ENCODE assay signal across 8 cellular contexts in the genomic region with DNA sequence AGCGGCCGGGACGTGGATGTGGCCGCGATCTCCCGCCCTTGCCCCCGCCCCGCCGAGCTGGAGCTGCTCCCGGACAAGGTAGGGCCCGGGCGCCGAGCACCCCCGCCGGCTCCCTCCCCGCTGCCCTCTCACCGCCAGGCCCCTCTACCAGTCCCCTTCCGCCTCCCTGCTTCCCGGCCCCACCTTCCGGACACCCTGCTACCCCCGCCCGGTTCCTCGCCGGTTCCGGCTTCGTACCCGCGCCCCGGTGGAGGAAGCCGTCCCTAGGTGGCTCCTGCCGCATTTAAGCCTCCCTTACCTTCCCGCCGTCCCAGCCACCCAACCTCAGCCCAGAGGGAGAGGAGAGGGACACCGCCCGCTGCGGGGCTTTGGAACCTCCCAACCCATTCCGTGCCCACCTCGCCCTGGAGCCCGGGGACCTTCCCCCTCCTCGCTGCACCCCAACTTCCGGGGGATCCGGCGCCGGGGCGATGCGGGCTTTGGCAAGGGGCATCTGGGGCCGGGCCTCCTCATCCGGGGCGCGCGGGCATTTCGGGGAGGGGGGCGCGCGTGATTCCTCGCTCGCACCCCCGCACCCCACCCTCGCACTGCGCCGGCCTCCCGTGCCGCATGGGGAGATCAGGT. TPM values are rescaled to one million over a fixed set of nuclear protein-coding genes. Genes with fewer than 3 reads are reported as not detected.
DNase-seq lines count a peak whose midpoint lies in the region; ATAC-seq, FAIRE-seq and TF ChIP-seq lines count a peak whose summit lies in the region.

No MANE protein-coding gene starts in this region.

- H3K27ac ChIP-seq in 22Rv1 (peak overlapping the region; percentile 67), angular gyrus (ENCODE audit: low read depth, low read length) (peak overlapping the region; percentile 76), iPS-18a (ENCODE audit: low read length) (no peak overlapping the region), small intestine (ENCODE audit: low read depth in 1 of 2, low read length in 1 of 2) (peak overlapping the region; percentile 94 to 98)

- H3K4me1 ChIP-seq in iPS-18a (ENCODE audit: control insufficient read depth, low read depth, low read length) (peaks cover 16% of the 10 kb centered on the region), small intestine (ENCODE audit: control insufficient read depth in 2 of 2, insufficient read depth in 1 of 2, low read depth in 1 of 2, low read length in 1 of 2) (peaks cover 2 to 5% of the 10 kb centered on the region in 2 donors)

- no peaks in the 10 kb centered on the region for H3K27me3 ChIP-seq in iPS-18a (ENCODE audit: control insufficient read depth, insufficient read depth, low read length)
- no peaks in the 10 kb centered on the region for H3K27me3 ChIP-seq in small intestine (ENCODE audit: control insufficient read depth in 2 of 2, insufficient read depth in 2 of 2, low read length in 2 of 2)

- ATAC-seq in GM19023 (IDR thresholded peaks at IDR 0.05; ENCODE audit: unreplicated experiment) (peak; percentile 24), HG03196 (IDR thresholded peaks at IDR 0.05; ENCODE audit: unreplicated experiment) (peak; percentile 24)

- 0 to 1% (median 0%) methylated on average over 28 to 63 of the region's 63 CpGs for WGBS in small intestine, 3 donors

- H3K9me3 ChIP-seq in iPS-18a (ENCODE audit: control insufficient read depth, low read depth, low read length) (no peaks in the 10 kb centered on the region), small intestine (ENCODE audit: control insufficient read depth, low read depth) (no peaks in the 10 kb centered on the region)

- peak; percentile 30 for TF ChIP-seq CTCF in 22Rv1 (IDR thresholded peaks at IDR 0.05)

- H3K4me3 ChIP-seq in iPS-18a (ENCODE audit: low read length): peak overlapping the region; percentile 86
- H3K4me3 ChIP-seq in small intestine (ENCODE audit: low read depth in 1 of 2, low read length in 2 of 2): peak overlapping the region; percentile 90 to 99

- FAIRE-seq in small intestine (lab: Jason Lieb, UNC): no peak

- DNase-seq in SW480 (ENCODE audit: low spot score) (peak; percentile 71), small intestine (peak; percentile 47), HEK293T (ENCODE audit: extremely low spot score) (no peak)

- CTCF ChIA-PET in HEK293T (lab: Yijun Ruan, JAX): no interaction called here

- POLR2A ChIA-PET in HEK293T (lab: Yijun Ruan, JAX): no interaction called here

- peak overlapping the region; percentile 68 for H3K9ac ChIP-seq in iPS-18a (ENCODE audit: low read length)

- no peaks in the 10 kb centered on the region for H3K36me3 ChIP-seq in iPS-18a (ENCODE audit: control insufficient read depth, low read depth, low read length)
- no peaks in the 10 kb centered on the region for H3K36me3 ChIP-seq in small intestine (ENCODE audit: control insufficient read depth in 2 of 2, insufficient read depth in 2 of 2, low read length in 2 of 2)

TF ChIP-seq in HEK293T, 16 proteins besides CTCF, POLR2A, EP300 and RAD21:
- TF ChIP-seq ELF4 (IDR thresholded peaks at IDR 0.05) (no peak), FOXM1 (IDR thresholded peaks at IDR 0.05; ENCODE audit: borderline replicate concordance) (no peak), TARDBP (IDR thresholded peaks at IDR 0.05) (no peak), L3MBTL2 (conservative IDR thresholded peaks at IDR 0.05) (no peak), PKNOX1 (IDR thresholded peaks at IDR 0.05) (no peak), LEF1 (IDR thresholded peaks at IDR 0.05; ENCODE audit: borderline replicate concordance) (no peak; the same call in 1 of the 2 replicates), NFRKB (IDR thresholded peaks at IDR 0.05) (no peak), ZNF384 (IDR thresholded peaks at IDR 0.05) (no peak), BHLHE40 (IDR thresholded peaks at IDR 0.05; ENCODE audit: borderline replicate concordance) (no peak), SP1 (IDR thresholded peaks at IDR 0.05) (no peak), ARNT (IDR thresholded peaks at IDR 0.05) (no peak), FOXA1 (IDR thresholded peaks at IDR 0.05) (no peak), FOXK2 (IDR thresholded peaks at IDR 0.05) (no peak), SUZ12 (IDR thresholded peaks at IDR 0.05) (no peak), HDGF (IDR thresholded peaks at IDR 0.05; ENCODE audit: borderline replicate concordance) (no peak), CTBP1 (IDR thresholded peaks at IDR 0.05; ENCODE audit: borderline replicate concordance) (no peak)

RNA-seq across cellular contexts. Expression of gene B3GNT2, which starts 0.5 kb away (rescaled TPM):
- 10 to 100 TPM; 13.4 to 24.3 (median 14.1) TPM for polyA plus RNA-seq in small intestine
